ENCODE assay signal across 8 cellular contexts in the genomic region with DNA sequence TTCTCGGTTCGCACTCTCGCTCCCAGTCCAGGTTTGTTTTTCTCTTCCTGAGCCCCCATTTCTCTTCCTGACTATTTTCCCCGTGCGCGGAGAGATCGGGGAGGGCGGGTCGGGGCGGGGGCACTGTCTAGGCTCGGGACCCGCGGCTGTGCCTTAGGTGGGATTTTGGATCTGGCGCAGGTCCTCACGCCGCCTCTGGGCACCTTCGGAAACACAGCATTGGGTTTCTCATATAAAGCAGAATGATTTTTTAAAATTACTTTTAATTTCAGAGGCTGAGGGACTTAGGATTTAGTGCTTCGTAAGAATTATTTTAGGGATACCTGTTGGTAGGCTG. TPM values are rescaled to one million over a fixed set of nuclear protein-coding genes. Genes with fewer than 3 reads are reported as not detected.
DNase-seq lines count a peak whose midpoint lies in the region; ATAC-seq, FAIRE-seq and TF ChIP-seq lines count a peak whose summit lies in the region.

No MANE protein-coding gene starts in this region.

- H2BK5ac ChIP-seq in H1 (ENCODE audit: low read depth, low read length): no peak overlapping the region

- H3K4ac ChIP-seq in H1 (replicated peaks; ENCODE audit: insufficient read length, low read depth, low read length): no peak overlapping the region

- H2BK15ac ChIP-seq in H1 (ENCODE audit: low read length): no peak overlapping the region

- H4K8ac ChIP-seq in H1 (ENCODE audit: extremely low read depth, insufficient read depth, low read length): no peak overlapping the region

- no peak for FAIRE-seq in H1 (lab: Jason Lieb, UNC)

- no peak overlapping the region for H2AK5ac ChIP-seq in H1 (ENCODE audit: low read depth, low read length)

- H3K4me1 Mint-ChIP-seq in WTC11 (peaks cover 11% of the 10 kb centered on the region), naive B cell (peaks cover 15 to 31% (median 17%) of the 10 kb centered on the region in 3 donors)

- H2BK12ac ChIP-seq in H1 (ENCODE audit: low read depth, low read length): no peak overlapping the region

- H3K4me3 ChIP-seq in GM12865 (ENCODE audit: low read depth, low read length) (peak overlapping the region; percentile 94), H1 (ENCODE audit: extremely low read depth in 1 of 4, insufficient read depth in 2 of 4, low read depth in 3 of 4, low read length in 4 of 4) (peak overlapping the region; percentile 66 to 87 (median 77)), transverse colon (peak overlapping the region; percentile 37 to 71 (median 66))

- H2AFZ ChIP-seq in H1 (ENCODE audit: low read length): no peak overlapping the region

- peak; percentile 68 for DNase-seq in GM12865 (ENCODE audit: low read depth)
- DNase-seq in WTC11 (ENCODE audit: low spot score): peak; percentile 64
- DNase-seq in H1 (ENCODE audit: low read depth in 1 of 2, low spot score in 2 of 2): peak in 1 of 2 experiments; percentile 3
- DNase-seq in naive B cell: peak; percentile 19
- DNase-seq in transverse colon: peak; percentile 29
- DNase-seq in NCI-H524 treated with DMSO at 0.1 percent for 48 hours (lab: John Stamatoyannopoulos, UW): no peak
- DNase-seq in cerebellum (ENCODE audit: low spot score): no peak

- peak; percentile 17 for ATAC-seq in HG03520 (IDR thresholded peaks at IDR 0.05; ENCODE audit: unreplicated experiment)
- peak; percentile 77 for ATAC-seq in WTC11
- peak; percentile 52 to 58 for ATAC-seq in naive B cell (ENCODE audit: low read depth in 2 of 2)

- TF ChIP-seq RAD21 in H1 (IDR thresholded peaks at IDR 0.05 in 1 of 2, conservative IDR thresholded peaks at IDR 0.05 in 1 of 2; ENCODE audit: low read depth in 2 of 2, low read length in 2 of 2): peak; percentile 6 to 33; a peak in 2 of 4 replicates

- WGBS in H1 (ENCODE audit: extremely low coverage in 1 of 2, insufficient coverage in 1 of 2, insufficient read length in 1 of 2, insufficient replicate concordance in 2 of 2, low coverage in 1 of 2, low lambda C conversion rate in 2 of 2, missing lambda C conversion rate in 1 of 2), 2 experiments: 3% methylated on average over 18 of the region's 18 CpGs; no CpG with 5 or more reads in 1 of the 2 experiments
- WGBS in transverse colon (ENCODE audit: low coverage in 1 of 2), 2 donors: 0 to 1% methylated on average over 1 to 18 of the region's 18 CpGs

- no peak for TF ChIP-seq EP300 in H1 (IDR thresholded peaks at IDR 0.05; ENCODE audit: borderline replicate concordance in 1 of 2, low read depth in 2 of 2, low read length in 2 of 2)
- TF ChIP-seq EP300 in transverse colon (IDR thresholded peaks at IDR 0.05; ENCODE audit: low read depth): no peak

- no peak overlapping the region for H3K56ac ChIP-seq in H1 (replicated peaks; ENCODE audit: insufficient read length, low read depth, low read length)

- H3K9ac ChIP-seq in H1 (replicated peaks in 1 of 4; ENCODE audit: extremely low read depth in 1 of 4, low read depth in 3 of 4, low read length in 3 of 4): no peak overlapping the region

- CTCF ChIA-PET in WTC11 (lab: Charles Lee): no interaction called here
- CTCF ChIA-PET in H1 (lab: Charles Lee; ENCODE audit: partially characterized antibody): interaction anchor here (1.0 kb wide), 1 partner anchor 60 kb away, joined by 3 read pairs; no protein-coding TSS in a partner anchor

- in situ Hi-C loops in transverse colon (cut with MboI; ENCODE audit: low pct_ligation_motif_present in 1 of 4, low pct_unique_long_range_greater_than_20kb in 1 of 4, low sequenced_read_pairs in 3 of 4): no loop called here

- POLR2A ChIA-PET in WTC11 (lab: Charles Lee): no interaction called here
- POLR2A ChIA-PET in H1 (lab: Charles Lee; ENCODE audit: partially characterized antibody): no interaction called here

- H3K27me3 Mint-ChIP-seq in WTC11 (ENCODE audit: low read depth) (peaks cover 65% of the 10 kb centered on the region), naive B cell (no peaks in the 10 kb centered on the region)

- H3K27me3 ChIP-seq in H1 (replicated peaks in 1 of 4; ENCODE audit: control insufficient read depth in 3 of 4, extremely low read depth in 1 of 4, insufficient read depth in 3 of 4, low read length in 3 of 4) (peaks cover 1 to 30% (median 23%) of the 10 kb centered on the region in 4 experiments), transverse colon (peaks cover 25% of the 10 kb centered on the region)

- TF ChIP-seq CTCF in GM12865 (IDR thresholded peaks at IDR 0.05; ENCODE audit: insufficient read depth, low read depth, low read length, missing control alignments) (peak; percentile 42), WTC11 (IDR thresholded peaks at IDR 0.05) (no peak; the same call in none of the 2 replicates), H1 (IDR thresholded peaks at IDR 0.05; ENCODE audit: control extremely low read depth in 1 of 3, insufficient read depth in 1 of 3, low read depth in 1 of 3, low read length in 3 of 3) (peak in 2 of 3 experiments; percentile 23 to 39; a peak in 2 of 4 replicates), transverse colon (IDR thresholded peaks at IDR 0.05) (peak in 4 of 5 experiments; percentile 19 to 39 (median 22))

- H2BK120ac ChIP-seq in H1 (replicated peaks; ENCODE audit: low read depth, low read length): no peak overlapping the region

- intact Hi-C loops in transverse colon (cut with DNase I; ENCODE audit: low total_unique reads): loop anchor here (5.0 kb wide), 1 partner anchor 67 kb away; no protein-coding TSS in a partner anchor

- TF ChIP-seq POLR2A in H1 (IDR thresholded peaks at IDR 0.05; ENCODE audit: control extremely low read depth in 1 of 2, low read depth in 2 of 2, low read length in 2 of 2) (no peak), transverse colon (IDR thresholded peaks at IDR 0.05) (no peak)

- H3K36me3 ChIP-seq in H1 (ENCODE audit: control insufficient read depth in 2 of 4, insufficient read depth in 4 of 4, low read length in 3 of 4): no peaks in the 10 kb centered on the region
- no peaks in the 10 kb centered on the region for H3K36me3 ChIP-seq in transverse colon

- H4K5ac ChIP-seq in H1 (ENCODE audit: insufficient read length, low read depth, low read length): no peak overlapping the region

- no peak overlapping the region for H2BK20ac ChIP-seq in H1 (ENCODE audit: low read length)

- H3K27ac ChIP-seq in H1 (ENCODE audit: low read depth, low read length) (no peak overlapping the region), transverse colon (peak overlapping the region; percentile 61 to 72 (median 70))

- H3K14ac ChIP-seq in H1 (ENCODE audit: insufficient read length): no peak overlapping the region

- H3K27ac Mint-ChIP-seq in WTC11 (no peak overlapping the region), naive B cell (peak overlapping the region in 5 of 6 donors; percentile 60 to 93 (median 81))

- no peaks in the 10 kb centered on the region for H3K79me1 ChIP-seq in H1 (ENCODE audit: low read depth, low read length)

- H3K9me3 Mint-ChIP-seq in WTC11: no peaks in the 10 kb centered on the region
- no peaks in the 10 kb centered on the region for H3K9me3 Mint-ChIP-seq in naive B cell

- H3K9me3 ChIP-seq in H1 (ENCODE audit: insufficient read depth in 2 of 2, low read depth in 1 of 2, low read length in 1 of 2) (no peaks in the 10 kb centered on the region), transverse colon (no peaks in the 10 kb centered on the region)

- no peaks in the 10 kb centered on the region for H4K20me1 ChIP-seq in H1 (replicated peaks in 1 of 2; ENCODE audit: control insufficient read depth in 1 of 2, insufficient read depth in 2 of 2, low read length in 2 of 2)

- no peak overlapping the region for H3K18ac ChIP-seq in H1 (ENCODE audit: extremely low read depth, low read length)

- no peaks in the 10 kb centered on the region for H3K79me2 ChIP-seq in H1 (ENCODE audit: control insufficient read depth in 1 of 2, insufficient read depth in 2 of 2, low read length in 2 of 2)

- no peak overlapping the region for H4K91ac ChIP-seq in H1 (replicated peaks; ENCODE audit: insufficient read length, low read length)

- peak overlapping the region; percentile 66 to 94 for H3K4me2 ChIP-seq in H1 (ENCODE audit: insufficient read depth in 1 of 2, low read depth in 2 of 2, low read length in 2 of 2)

- no peak overlapping the region for H3K23ac ChIP-seq in H1 (ENCODE audit: insufficient read length)

- peaks cover 6% of the 10 kb centered on the region; the same call in 1 of the 2 replicates for H3K23me2 ChIP-seq in H1 (ENCODE audit: low read depth, low read length)

- H3K36me3 Mint-ChIP-seq in WTC11 (no peaks in the 10 kb centered on the region), naive B cell (no peaks in the 10 kb centered on the region)

- peak overlapping the region; percentile 72 for H3K4me3 Mint-ChIP-seq in WTC11
- peak overlapping the region; percentile 86 to 99 (median 96) for H3K4me3 Mint-ChIP-seq in naive B cell

- H3K4me1 ChIP-seq in H1 (replicated peaks in 1 of 4; ENCODE audit: control insufficient read depth in 3 of 4, insufficient read depth in 4 of 4, low read length in 3 of 4) (no peaks in the 10 kb centered on the region; a peak in 1 of 7 replicates), transverse colon (peaks cover 0 to 20% (median 13%) of the 10 kb centered on the region in 4 donors)

RNA-seq across cellular contexts. Expression of gene STX11, which starts 0.3 kb away (rescaled TPM):
- total RNA-seq in WTC11 (2021): 0.17 to 0.30 TPM (median 0.27 TPM) in 3 replicates
- 0.21 and 0.34 TPM in 2 replicates for total RNA-seq in H1 (2021; fragmentation: NEBNext Ultra II Directional; extraction: Animal tissue kit (Norgen Biotek cat#: 25700))
- 0.15 and 0.20 TPM in 2 replicates for polyA plus RNA-seq in H1 (2011; rRNA removed)
- 0.19 TPM for polyA plus RNA-seq in H1 (2011; cell fraction: cytosol; rRNA removed)
- polyA plus RNA-seq in H1 (2011; cell fraction: nucleus; rRNA removed): 0.23 TPM
- polyA plus RNA-seq in H1 (2012, experiment 1 of 2): 0.08 to 0.24 TPM (median 0.09 TPM) in 3 of 4 replicates, not detected in the other
- polyA plus RNA-seq in H1 (2012, experiment 2 of 2): not detected
- polyA plus RNA-seq in H1 (2013, experiment 1 of 2): 0.10 TPM
- 0.07 TPM for polyA plus RNA-seq in H1 (2013, experiment 2 of 2)
- polyA minus RNA-seq in H1 (2011; rRNA and poly(A)+ RNA removed): 0.27 TPM in 1 of 2 replicates, not detected in the other
- polyA minus RNA-seq in H1 (2011; cell fraction: cytosol; rRNA and poly(A)+ RNA removed): not detected
- not detected for polyA minus RNA-seq in H1 (2011; cell fraction: nucleus; rRNA and poly(A)+ RNA removed)
- polyA plus RNA-seq in naive B cell (ENCODE audit: low read depth in 6 of 6): 1 to 10 TPM in 5 of 6 donors, under 1 TPM in 1; 0.26 to 4.1 (median 2.8) TPM
- total RNA-seq in transverse colon: 1 to 10 TPM in 3 of 4 donors, not detected in 1; 1.8 to 3.0 (median 2.3) TPM
- 1.2 TPM for total RNA-seq in cerebellum

RNA-seq across cellular contexts. Expression of gene SF3B5, which starts 55.3 kb away (rescaled TPM):
- total RNA-seq in WTC11 (2021) (174 to 181 TPM (median 177 TPM) in 3 replicates), transverse colon (100 to 1,000 TPM in 2 of 4 donors, 10 to 100 TPM in 2; 60.2 to 187 (median 101) TPM), cerebellum (46.2 TPM)
- 195 and 206 TPM in 2 replicates for total RNA-seq in H1 (2021; fragmentation: NEBNext Ultra II Directional; extraction: Animal tissue kit (Norgen Biotek cat#: 25700))
- polyA plus RNA-seq in H1 (2011; rRNA removed) (588 and 624 TPM in 2 replicates), naive B cell (ENCODE audit: low read depth in 6 of 6) (100 to 1,000 TPM; 314 to 420 (median 370) TPM)
- polyA plus RNA-seq in H1 (2011; cell fraction: cytosol; rRNA removed): 445 TPM
- polyA plus RNA-seq in H1 (2011; cell fraction: nucleus; rRNA removed): 265 TPM
- polyA plus RNA-seq in H1 (2012, experiment 1 of 2): 136 to 252 TPM (median 245 TPM) in 4 replicates
- 517 TPM for polyA plus RNA-seq in H1 (2012, experiment 2 of 2)
- polyA plus RNA-seq in H1 (2013, experiment 1 of 2): 286 TPM
- 291 TPM for polyA plus RNA-seq in H1 (2013, experiment 2 of 2)
- 133 and 143 TPM in 2 replicates for polyA minus RNA-seq in H1 (2011; rRNA and poly(A)+ RNA removed)
- polyA minus RNA-seq in H1 (2011; cell fraction: cytosol; rRNA and poly(A)+ RNA removed): 103 TPM
- polyA minus RNA-seq in H1 (2011; cell fraction: nucleus; rRNA and poly(A)+ RNA removed): 94.1 TPM

Comparison
In these comparisons a context has a peak if more than half of its experiments do, and no peak if none do; other contexts are left out.
1. DNase-seq: peak in GM12865 (single experiment), WTC11 (single experiment), naive B cell (single experiment) and transverse colon (single experiment); none in NCI-H524 treated with DMSO at 0.1 percent for 48 hours (single experiment) and cerebellum (single experiment).
2. ATAC-seq: peak in every context shown above with its lines; median percentile 77 in WTC11; 55 in naive B cell; 17 in HG03520.
3. Peak in every context shown above with its lines, with median percentiles within 50 percentile points of each other: H3K4me3 ChIP-seq.